Comparison of ENCODE assay signal across 8 cellular contexts in the genomic region with DNA sequence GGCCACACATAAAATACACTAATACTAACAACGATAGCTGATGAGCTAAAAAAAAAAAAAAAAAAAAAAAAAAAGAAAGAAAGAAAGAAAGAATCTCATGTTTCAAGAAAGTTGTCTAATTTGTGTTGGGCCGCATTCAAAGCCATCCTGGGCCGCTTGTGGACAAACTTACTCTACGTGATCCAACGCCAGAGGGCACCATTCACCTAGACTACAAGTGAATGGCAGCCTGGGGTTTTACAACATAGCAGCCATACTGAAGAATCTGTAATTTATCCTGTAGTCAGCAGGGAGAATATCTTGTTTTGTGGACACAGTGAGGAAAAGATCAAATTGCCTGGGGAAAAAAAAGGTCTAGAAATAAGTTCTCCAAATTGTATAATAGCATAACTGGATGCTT. TPM values are rescaled to one million over a fixed set of nuclear protein-coding genes. Genes with fewer than 3 reads are reported as not detected.
DNase-seq lines count a peak whose midpoint lies in the region; ATAC-seq and TF ChIP-seq lines count a peak whose summit lies in the region.

No MANE protein-coding gene starts in this region.

- H3K9me3 ChIP-seq in thoracic aorta, result peaks cover 9% of the 10 kb centered on the region

- H3K36me3 ChIP-seq in thoracic aorta, result no peaks in the 10 kb centered on the region

- ATAC-seq in GM18867 (IDR thresholded peaks at IDR 0.05; ENCODE audit: unreplicated experiment), result peak; percentile 76
- ATAC-seq in thoracic aorta (ENCODE audit: insufficient number of reproducible peaks, low FRiP score, low read depth), result no peak
- no peak for ATAC-seq in HG03432 (IDR thresholded peaks at IDR 0.05; ENCODE audit: unreplicated experiment)

- no peaks in the 10 kb centered on the region for H3K27me3 ChIP-seq in thoracic aorta (replicated peaks; ENCODE audit: insufficient read depth)

- peak; percentile 61 for DNase-seq in AG20443 (ENCODE audit: low spot score)
- peak; percentile 48 for DNase-seq in NCI-H1092 (lab: John Stamatoyannopoulos, UW)
- DNase-seq in effector CD8-positive, alpha-beta T cell (lab: John Stamatoyannopoulos, UW), result peak; percentile 44
- DNase-seq in middle frontal gyrus (ENCODE audit: extremely low spot score, low spot score), result peak; percentile 6
- DNase-seq in thoracic aorta (ENCODE audit: low spot score), result no peak

- 0 out of 2 replicates have a peak, but pooled peaks have one; percentile 19 for TF ChIP-seq CTCF in WI38 (IDR thresholded peaks at IDR 0.05; ENCODE audit: low read depth, low read length)
- peak; percentile 16 for TF ChIP-seq CTCF in thoracic aorta (IDR thresholded peaks at IDR 0.05)

- no peak overlapping the region for H3K4me3 ChIP-seq in WI38 (ENCODE audit: low read depth, low read length)
- H3K4me3 ChIP-seq in thoracic aorta, result no peak overlapping the region

- no peaks in the 10 kb centered on the region for H3K4me1 ChIP-seq in thoracic aorta (ENCODE audit: control insufficient read depth in 1 of 2, low read depth in 2 of 2)

- H3K27ac ChIP-seq in thoracic aorta, result no peak overlapping the region

RNA-seq across cellular contexts. Expression of gene CYP2J2, which starts 47.0 kb away (rescaled TPM):
- total RNA-seq in thoracic aorta, result not detected
